1 cellular context compared by ENCODE assay signal in genomic region chr16:18789850-18790706, GRCh38.
TF ChIP-seq lines count a peak whose summit lies in the region.

RPS15A (minus strand) TSS chr16:18790334; CDS start chr16:18789113, 1,221 bp downstream.

TF ChIP-seq in HEK293, 187 proteins besides CTCF, POLR2A, EP300 and RAD21 (continued from another document):
- 0 out of 2 replicates have a peak, but pooled peaks have one; percentile 10 for TF ChIP-seq ZNF18 (tag by site-specific recombination; IDR thresholded peaks at IDR 0.05)
- 0 out of 2 replicates have a peak, but pooled peaks have one; percentile 37 for TF ChIP-seq ZNF660 (tag by site-specific recombination; IDR thresholded peaks at IDR 0.05)
- peak; percentile 94 for TF ChIP-seq ZNF639 (tag by site-specific recombination; IDR thresholded peaks at IDR 0.05)
- TF ChIP-seq ZSCAN18 (tag by site-specific recombination; IDR thresholded peaks at IDR 0.05) = peak; percentile 12
- no peak for TF ChIP-seq ZNF664 (tag by site-specific recombination; IDR thresholded peaks at IDR 0.05)
- peak; percentile 93; the same call in 1 of the 2 replicates for TF ChIP-seq ZNF2 (tag by site-specific recombination; IDR thresholded peaks at IDR 0.05)
- TF ChIP-seq ZNF530 (tag by site-specific recombination; IDR thresholded peaks at IDR 0.05; ENCODE audit: low read depth) = no peak
- peak; percentile 100 for TF ChIP-seq ZBTB17 (tag by site-specific recombination; IDR thresholded peaks at IDR 0.05)
- TF ChIP-seq ZNF626 (tag by site-specific recombination; IDR thresholded peaks at IDR 0.05) = no peak
- TF ChIP-seq YY1 (tag by site-specific recombination; IDR thresholded peaks at IDR 0.05) = peak; percentile 97
- peak; percentile 73 for TF ChIP-seq ZNF629 (tag by site-specific recombination; IDR thresholded peaks at IDR 0.05)
- no peak for TF ChIP-seq ZNF48 (tag by site-specific recombination; IDR thresholded peaks at IDR 0.05)
- TF ChIP-seq SCRT2 (tag by site-specific recombination; IDR thresholded peaks at IDR 0.05) = 0 out of 2 replicates have a peak, but pooled peaks have one; percentile 17
- TF ChIP-seq ZNF600 (tag by site-specific recombination; IDR thresholded peaks at IDR 0.05) = no peak
- TF ChIP-seq ZNF830 (tag by site-specific recombination; IDR thresholded peaks at IDR 0.05; ENCODE audit: low read depth) = no peak
- TF ChIP-seq ZNF138 (tag by site-specific recombination; IDR thresholded peaks at IDR 0.05; ENCODE audit: borderline replicate concordance) = no peak
- TF ChIP-seq PATZ1 (tag by site-specific recombination; IDR thresholded peaks at IDR 0.05) = peak; percentile 65; the same call in 1 of the 2 replicates
- TF ChIP-seq ZBTB11 (tag by site-specific recombination; conservative IDR thresholded peaks at IDR 0.05; ENCODE audit: low read depth) = peak; percentile 34; the same call in 1 of the 2 replicates
- no peak for TF ChIP-seq ZNF302 (tag by site-specific recombination; IDR thresholded peaks at IDR 0.05; ENCODE audit: low read depth)
- TF ChIP-seq ZNF658 (tag by site-specific recombination; IDR thresholded peaks at IDR 0.05) = no peak
- TF ChIP-seq ZNF423 (tag by site-specific recombination; IDR thresholded peaks at IDR 0.05) = no peak
- peak; percentile 89 for TF ChIP-seq ZEB2 (tag by site-specific recombination; IDR thresholded peaks at IDR 0.05)
- no peak for TF ChIP-seq ZNF10 (tag by site-specific recombination; IDR thresholded peaks at IDR 0.05)
- no peak for TF ChIP-seq ZNF341 (tag by site-specific recombination; IDR thresholded peaks at IDR 0.05; ENCODE audit: low read depth)
- TF ChIP-seq ZNF843 (tag by site-specific recombination; IDR thresholded peaks at IDR 0.05) = no peak; the same call in 1 of the 2 replicates
- peak; percentile 86 for TF ChIP-seq KLF17 (tag by site-specific recombination; IDR thresholded peaks at IDR 0.05)
- peak; percentile 95 for TF ChIP-seq ZNF335 (tag by site-specific recombination; conservative IDR thresholded peaks at IDR 0.05)
- peak; percentile 35; the same call in 1 of the 2 replicates for TF ChIP-seq ZNF398 (tag by site-specific recombination; IDR thresholded peaks at IDR 0.05)
TF ChIP-seq in HEK293: peak in this region for 68.
